ENCODE assay signal across 1 cellular context in genomic region chr20:38650010-38650409, GRCh38.
TF ChIP-seq lines count a peak whose summit lies in the region.

No MANE protein-coding gene starts in this region.

TF ChIP-seq in GM23338, 12 proteins besides CTCF, POLR2A, EP300 and RAD21 (continued from another document):
- TF ChIP-seq ZNF462 (CRISPR knock-in tag; IDR thresholded peaks at IDR 0.05) (no peak), ZNF114 (CRISPR knock-in tag; IDR thresholded peaks at IDR 0.05) (no peak), POLR2AphosphoS5 (IDR thresholded peaks at IDR 0.05; ENCODE audit: low read depth) (no peak), STAT1 (IDR thresholded peaks at IDR 0.05; ENCODE audit: unreplicated experiment) (no peak), JUNB (IDR thresholded peaks at IDR 0.05; ENCODE audit: unreplicated experiment) (no peak)
